20 cellular contexts compared by ENCODE assay signal in the genomic region with DNA sequence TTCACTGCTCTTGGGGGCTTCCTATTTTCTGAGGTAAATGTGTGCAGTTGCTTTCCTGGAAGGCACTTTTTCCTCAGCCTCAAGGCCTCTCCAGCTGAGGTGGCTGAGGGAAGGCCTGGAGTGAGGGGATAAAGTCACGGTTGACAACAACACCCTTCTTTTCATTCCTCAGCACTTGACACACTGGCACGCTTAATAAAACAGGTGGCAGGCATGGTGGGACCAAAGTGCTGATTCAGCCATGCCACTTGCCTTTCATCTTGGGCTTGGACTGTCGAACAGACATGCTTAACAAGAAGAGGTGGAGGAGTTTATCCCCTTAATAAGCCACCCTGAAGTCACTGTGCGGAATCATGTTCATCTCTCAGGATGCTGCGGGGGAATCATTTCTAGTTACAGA. TPM values are rescaled to one million over a fixed set of nuclear protein-coding genes. Genes with fewer than 3 reads are reported as not detected.
A peak's percentile ranks its signal among the peaks of the same experiment; 100 is the strongest.
DNase-seq lines count a peak whose midpoint lies in the region; ATAC-seq, FAIRE-seq and TF ChIP-seq lines count a peak whose summit lies in the region.
"Had no signal": no experiment of that assay in that cellular context is flagged by ENCODE, and none has a peak within 500 bp of the region (broad histone marks: within the 10 kb centered on the region; RNA-seq: fewer than 3 reads in every experiment).

No MANE protein-coding gene starts in this region.

- FAIRE-seq in GM19239 (lab: Jason Lieb, UNC): no peak
- FAIRE-seq: GM18507 had no signal

- DNase-seq in adipocyte (ENCODE audit: low read depth): no peak
- no peak for DNase-seq in lower lobe of right lung
- DNase-seq in GM19239 (ENCODE audit: insufficient read length, low spot score): no peak
- DNase-seq in heart left ventricle: no peak
- no peak for DNase-seq in SIG-M5 (lab: John Stamatoyannopoulos, UW)
- DNase-seq: activated effector memory CD4-positive, alpha-beta T cell treated with anti-CD3 and anti-CD28 coated beads, Interleukin-2, amount 50 U/mL, for 16 hours; CD8-positive, alpha-beta memory T cell; cerebellar nuclear complex; effector memory CD8-positive, alpha-beta T cell; NCI-H1694; NCI-H446 treated with DMSO at 0.1 percent for 48 hours; SHP77 treated with DMSO at 0.1 percent for 48 hours; stimulated activated naive B cell treated with anti-CD40 and anti-IgM and Interleukin-4, amounts not matched to agents 10 μg/mL and 1 μg/mL and 100 μg/mL, for 72 hours; upper lobe of right lung had no signal

- intact Hi-C loops in lower lobe of right lung (cut with DNase I): no loop called here
- intact Hi-C loops in heart left ventricle (cut with DNase I): loop anchor here in 1 of 10 donors (10.0 kb wide), 1 partner anchor 89 kb away; no protein-coding TSS in a partner anchor

- no peak for TF ChIP-seq POLR2A in heart left ventricle (IDR thresholded peaks at IDR 0.05)

- H3K27me3 ChIP-seq in adipocyte (replicated peaks; ENCODE audit: control insufficient read depth, insufficient read depth, low read length) (peaks cover 7% of the 10 kb centered on the region), lower lobe of right lung (ENCODE audit: low read depth) (peaks cover 4% of the 10 kb centered on the region), skeletal muscle tissue (ENCODE audit: control insufficient read depth in 3 of 3, insufficient read depth in 3 of 3, low read length in 3 of 3) (no peaks in the 10 kb centered on the region), heart left ventricle (no peaks in the 10 kb centered on the region)

- H3K9ac ChIP-seq in adipocyte (ENCODE audit: low read length) (peak overlapping the region; percentile 50), skeletal muscle tissue (ENCODE audit: low read depth in 1 of 3, low read length in 3 of 3) (no peak overlapping the region)

- H3K4me1 Mint-ChIP-seq in activated T-helper 17 cell treated with anti-CD3 and anti-CD28 coated beads, Interleukin-2, amount 50 U/mL, for 72 hours: no peaks in the 10 kb centered on the region
- H3K4me1 Mint-ChIP-seq: activated CD8-positive, alpha-beta memory T cell treated with anti-CD3 and anti-CD28 coated beads, Interleukin-2, amount 10 ng/mL, durations not matched to agents 7 days and 5 days; CD8-positive, alpha-beta memory T cell; stimulated activated naive B cell treated with anti-CD40 and anti-IgM and Interleukin-4, amounts not matched to agents 10 μg/mL and 1 μg/mL and 100 μg/mL, for 72 hours had no signal

- H3K27ac ChIP-seq in C4-2B (peak overlapping the region; percentile 79), lower lobe of right lung (peak overlapping the region; percentile 4), skeletal muscle tissue (ENCODE audit: low read depth, low read length) (peak overlapping the region; percentile 76), heart left ventricle (peak overlapping the region in 1 of 12 donors; percentile 77)

- H3K36me3 Mint-ChIP-seq in activated T-helper 17 cell treated with anti-CD3 and anti-CD28 coated beads, Interleukin-2, amount 50 U/mL, for 72 hours (ENCODE audit: low read depth): no peaks in the 10 kb centered on the region
- H3K36me3 Mint-ChIP-seq: activated CD8-positive, alpha-beta memory T cell treated with anti-CD3 and anti-CD28 coated beads, Interleukin-2, amount 10 ng/mL, durations not matched to agents 7 days and 5 days; CD8-positive, alpha-beta memory T cell; stimulated activated naive B cell treated with anti-CD40 and anti-IgM and Interleukin-4, amounts not matched to agents 10 μg/mL and 1 μg/mL and 100 μg/mL, for 72 hours had no signal

- H3K9me3 Mint-ChIP-seq in activated T-helper 17 cell treated with anti-CD3 and anti-CD28 coated beads, Interleukin-2, amount 50 U/mL, for 72 hours: no peaks in the 10 kb centered on the region
- H3K9me3 Mint-ChIP-seq: CD8-positive, alpha-beta memory T cell; effector memory CD8-positive, alpha-beta T cell; stimulated activated naive B cell treated with anti-CD40 and anti-IgM and Interleukin-4, amounts not matched to agents 10 μg/mL and 1 μg/mL and 100 μg/mL, for 72 hours had no signal

- peaks cover 31% of the 10 kb centered on the region for H3K27me3 Mint-ChIP-seq in activated T-helper 17 cell treated with anti-CD3 and anti-CD28 coated beads, Interleukin-2, amount 50 U/mL, for 72 hours

- no peak for TF ChIP-seq CTCF in C4-2B (conservative IDR thresholded peaks at IDR 0.05)
- TF ChIP-seq CTCF in lower lobe of right lung (IDR thresholded peaks at IDR 0.05): no peak
- no peak for TF ChIP-seq CTCF in heart left ventricle (IDR thresholded peaks at IDR 0.05)

- H3K4me1 ChIP-seq in adipocyte (ENCODE audit: control insufficient read depth, insufficient read depth, low read length) (peaks cover 22% of the 10 kb centered on the region), lower lobe of right lung (peaks cover 14% of the 10 kb centered on the region), skeletal muscle tissue (ENCODE audit: control insufficient read depth in 3 of 3, insufficient read depth in 3 of 3, low read length in 3 of 3) (peaks cover 0 to 30% (median 4%) of the 10 kb centered on the region in 3 donors), heart left ventricle (peaks cover 0 to 9% (median 0%) of the 10 kb centered on the region in 12 donors)

- no peak overlapping the region for H3K4me3 Mint-ChIP-seq in activated T-helper 17 cell treated with anti-CD3 and anti-CD28 coated beads, Interleukin-2, amount 50 U/mL, for 72 hours
- H3K4me3 Mint-ChIP-seq: activated CD8-positive, alpha-beta memory T cell treated with anti-CD3 and anti-CD28 coated beads, Interleukin-2, amount 10 ng/mL, durations not matched to agents 7 days and 5 days; CD8-positive, alpha-beta memory T cell; effector memory CD8-positive, alpha-beta T cell; stimulated activated naive B cell treated with anti-CD40 and anti-IgM and Interleukin-4, amounts not matched to agents 10 μg/mL and 1 μg/mL and 100 μg/mL, for 72 hours had no signal

- ATAC-seq in lower lobe of right lung (no peak), heart left ventricle (no peak)
- ATAC-seq in activated T-helper 17 cell treated with anti-CD3 and anti-CD28 coated beads, Interleukin-2, amount 50 U/mL, for 72 hours (replicated peaks): no peak
- ATAC-seq: activated CD8-positive, alpha-beta memory T cell treated with anti-CD3 and anti-CD28 coated beads, Interleukin-2, amount 10 ng/mL, durations not matched to agents 7 days and 5 days; effector memory CD8-positive, alpha-beta T cell; stimulated activated naive B cell treated with anti-CD40 and anti-IgM and Interleukin-4, amounts not matched to agents 10 μg/mL and 1 μg/mL and 100 μg/mL, for 72 hours had no signal

- peak overlapping the region; percentile 29 for H3K4me3 ChIP-seq in adipocyte (ENCODE audit: low read length)
- no peak overlapping the region for H3K4me3 ChIP-seq in lower lobe of right lung
- H3K4me3 ChIP-seq in skeletal muscle tissue (ENCODE audit: low read length in 3 of 3): no peak overlapping the region
- H3K4me3 ChIP-seq in heart left ventricle: no peak overlapping the region
- H3K4me3 ChIP-seq: upper lobe of right lung had no signal

- no peak overlapping the region for H3K27ac Mint-ChIP-seq in activated T-helper 17 cell treated with anti-CD3 and anti-CD28 coated beads, Interleukin-2, amount 50 U/mL, for 72 hours
- H3K27ac Mint-ChIP-seq: activated CD8-positive, alpha-beta memory T cell treated with anti-CD3 and anti-CD28 coated beads, Interleukin-2, amount 10 ng/mL, durations not matched to agents 7 days and 5 days; CD8-positive, alpha-beta memory T cell; stimulated activated naive B cell treated with anti-CD40 and anti-IgM and Interleukin-4, amounts not matched to agents 10 μg/mL and 1 μg/mL and 100 μg/mL, for 72 hours had no signal

- H3K36me3 ChIP-seq in adipocyte (ENCODE audit: control insufficient read depth, insufficient read depth, low read length, severe bottlenecking) (no peaks in the 10 kb centered on the region), lower lobe of right lung (no peaks in the 10 kb centered on the region), skeletal muscle tissue (ENCODE audit: control insufficient read depth in 3 of 3, insufficient read depth in 3 of 3, low read length in 3 of 3) (no peaks in the 10 kb centered on the region), heart left ventricle (no peaks in the 10 kb centered on the region)
- H3K36me3 ChIP-seq: upper lobe of right lung had no signal

- 93 to 97% (median 95%) methylated on average over 5 of the region's 5 CpGs for WGBS in heart left ventricle, 4 donors

- no peaks in the 10 kb centered on the region for H3K9me3 ChIP-seq in adipocyte (ENCODE audit: control insufficient read depth, low read length)
- no peaks in the 10 kb centered on the region for H3K9me3 ChIP-seq in lower lobe of right lung
- no peaks in the 10 kb centered on the region for H3K9me3 ChIP-seq in skeletal muscle tissue (ENCODE audit: control insufficient read depth in 3 of 3, low read length in 3 of 3)
- no peaks in the 10 kb centered on the region for H3K9me3 ChIP-seq in heart left ventricle
- H3K9me3 ChIP-seq: upper lobe of right lung had no signal

RNA-seq across cellular contexts. Expression of gene GRHL3, which starts 23.6 kb away (rescaled TPM):
- 0.80 TPM for total RNA-seq in lower lobe of right lung
- not detected for total RNA-seq in skeletal muscle tissue
- under 1 TPM in 1 of 9 donors, not detected in 8; 0.61 TPM for total RNA-seq in heart left ventricle
- polyA plus RNA-seq in heart left ventricle: under 1 TPM in 1 of 2 donors, not detected in 1; 0.03 TPM
- total RNA-seq in activated T-helper 17 cell treated with anti-CD3 and anti-CD28 coated beads, Interleukin-2, amount 50 U/mL, for 72 hours: not detected
- total RNA-seq: T-helper 2 cell treated with Interferon-gamma antibody and Interleukin-4, amounts not matched to agents 100 ng/mL and 5 ng/mL, for 36 hours had no signal
- polyA plus RNA-seq: CD8-positive, alpha-beta memory T cell had no signal
